8 cellular contexts compared by ENCODE assay signal in genomic region chr11:126352934-126353801, GRCh38. TPM values are rescaled to one million over a fixed set of nuclear protein-coding genes. Genes with fewer than 3 reads are reported as not detected.
DNase-seq lines count a peak whose midpoint lies in the region; ATAC-seq and TF ChIP-seq lines count a peak whose summit lies in the region.

No MANE protein-coding gene starts in this region.

- no peaks in the 10 kb centered on the region for H3K9me3 Mint-ChIP-seq in CD8-positive, alpha-beta T cell
- H3K9me3 Mint-ChIP-seq in activated B cell treated with CpG ODN at 0.5 μM for 24 hours (no peaks in the 10 kb centered on the region), immature natural killer cell (no peaks in the 10 kb centered on the region)

- H3K36me3 ChIP-seq in CD8-positive, alpha-beta T cell (ENCODE audit: insufficient read depth, low read length) = no peaks in the 10 kb centered on the region
- H3K36me3 ChIP-seq in transverse colon = no peaks in the 10 kb centered on the region

- 83 to 85% methylated on average over 3 to 4 of the region's 4 CpGs for WGBS in transverse colon (ENCODE audit: low coverage in 1 of 2), 2 donors

- H3K27ac ChIP-seq in CD8-positive, alpha-beta T cell (ENCODE audit: low read depth, low read length) = no peak overlapping the region
- H3K27ac ChIP-seq in substantia nigra (ENCODE audit: low read depth, low read length, poor library complexity, severe bottlenecking) = no peak overlapping the region
- peak overlapping the region in 2 of 4 donors; percentile 2 to 25 for H3K27ac ChIP-seq in transverse colon

- H3K27me3 ChIP-seq in CD8-positive, alpha-beta T cell (ENCODE audit: insufficient read depth, low read length) = no peaks in the 10 kb centered on the region
- H3K27me3 ChIP-seq in transverse colon = peaks cover 12% of the 10 kb centered on the region

- H3K9me3 ChIP-seq in CD8-positive, alpha-beta T cell (ENCODE audit: low read length) = no peaks in the 10 kb centered on the region
- no peaks in the 10 kb centered on the region for H3K9me3 ChIP-seq in transverse colon

- no peak for TF ChIP-seq EP300 in Ishikawa (IDR thresholded peaks at IDR 0.05; ENCODE audit: borderline replicate concordance)
- no peak for TF ChIP-seq EP300 in transverse colon (IDR thresholded peaks at IDR 0.05; ENCODE audit: low read depth)

- CTCF ChIA-PET in CD8-positive, alpha-beta T cell (lab: Charles Lee) = interaction anchor here (1.0 to 1.5 kb wide), 3 partner anchors 14 to 128 kb away, joined by 3 to 5 read pairs (median 3); no protein-coding TSS in a partner anchor
- CTCF ChIA-PET in activated B cell treated with CpG ODN at 0.5 μM for 24 hours (lab: Charles Lee) = no interaction called here

- in situ Hi-C loops in transverse colon (cut with MboI; ENCODE audit: low pct_ligation_motif_present in 1 of 4, low pct_unique_long_range_greater_than_20kb in 1 of 4, low sequenced_read_pairs in 3 of 4) = no loop called here

- peak overlapping the region; percentile 43 for H3K27ac Mint-ChIP-seq in CD8-positive, alpha-beta T cell
- no peak overlapping the region for H3K27ac Mint-ChIP-seq in activated B cell treated with CpG ODN at 0.5 μM for 24 hours
- H3K27ac Mint-ChIP-seq in immature natural killer cell = peak overlapping the region; percentile 76 to 96 (median 93)

- DNase-seq in CD8-positive, alpha-beta T cell = no peak
- DNase-seq in activated B cell treated with CpG ODN at 0.5 μM for 24 hours (no peak), immature natural killer cell (no peak), substantia nigra (lab: John Stamatoyannopoulos, UW) (no peak), transverse colon (no peak)

- H3K4me3 Mint-ChIP-seq in CD8-positive, alpha-beta T cell = peak overlapping the region; percentile 18
- H3K4me3 Mint-ChIP-seq in activated B cell treated with CpG ODN at 0.5 μM for 24 hours (peak overlapping the region; percentile 21), immature natural killer cell (peak overlapping the region; percentile 60 to 80 (median 79))

- intact Hi-C loops in CD8-positive, alpha-beta T cell (cut with DNase I, micrococcal nuclease) = no loop called here
- intact Hi-C loops in activated B cell treated with CpG ODN at 0.5 μM for 24 hours (cut with micrococcal nuclease) = no loop called here
- intact Hi-C loops in transverse colon (cut with DNase I; ENCODE audit: low total_unique reads) = no loop called here

- no peak for TF ChIP-seq RAD21 in Ishikawa (IDR thresholded peaks at IDR 0.05; ENCODE audit: low read depth)

- POLR2A ChIA-PET in CD8-positive, alpha-beta T cell (lab: Charles Lee) = no interaction called here
- POLR2A ChIA-PET in activated B cell treated with CpG ODN at 0.5 μM for 24 hours (lab: Charles Lee) = interaction anchor here (0.6 kb wide), 1 partner anchor 67 kb away, joined by 3 read pairs; no protein-coding TSS in a partner anchor

- H3K27me3 Mint-ChIP-seq in CD8-positive, alpha-beta T cell (ENCODE audit: low read depth) = no peaks in the 10 kb centered on the region
- H3K27me3 Mint-ChIP-seq in activated B cell treated with CpG ODN at 0.5 μM for 24 hours (no peaks in the 10 kb centered on the region), immature natural killer cell (ENCODE audit: low read depth in 3 of 3) (peaks cover 8 to 17% (median 11%) of the 10 kb centered on the region in 3 donors)

- peaks cover 8% of the 10 kb centered on the region for H3K36me3 Mint-ChIP-seq in CD8-positive, alpha-beta T cell
- H3K36me3 Mint-ChIP-seq in activated B cell treated with CpG ODN at 0.5 μM for 24 hours (ENCODE audit: low read depth) (peaks cover 7% of the 10 kb centered on the region), immature natural killer cell (peaks cover 7 to 13% (median 9%) of the 10 kb centered on the region in 3 donors)

- no peak for TF ChIP-seq POLR2A in transverse colon (IDR thresholded peaks at IDR 0.05)

- H3K4me1 Mint-ChIP-seq in CD8-positive, alpha-beta T cell (ENCODE audit: low read depth) = peaks cover 25% of the 10 kb centered on the region
- H3K4me1 Mint-ChIP-seq in activated B cell treated with CpG ODN at 0.5 μM for 24 hours = peaks cover 15% of the 10 kb centered on the region
- H3K4me1 Mint-ChIP-seq in immature natural killer cell = peaks cover 73% of the 10 kb centered on the region in 2 donors

- ATAC-seq in CD8-positive, alpha-beta T cell = no peak
- ATAC-seq in activated B cell treated with CpG ODN at 0.5 μM for 24 hours (ENCODE audit: low read depth) (no peak), HG03196 (IDR thresholded peaks at IDR 0.05; ENCODE audit: unreplicated experiment) (no peak), GM19035 (IDR thresholded peaks at IDR 0.05; ENCODE audit: unreplicated experiment) (no peak)

- no peak overlapping the region for H3K4me3 ChIP-seq in CD8-positive, alpha-beta T cell (ENCODE audit: low read depth, low read length)
- no peak overlapping the region for H3K4me3 ChIP-seq in transverse colon

- H3K4me1 ChIP-seq in CD8-positive, alpha-beta T cell (ENCODE audit: insufficient read depth, low read length) = peaks cover 16% of the 10 kb centered on the region
- peaks cover 5 to 57% (median 24%) of the 10 kb centered on the region in 4 donors for H3K4me1 ChIP-seq in transverse colon

- TF ChIP-seq CTCF in CD8-positive, alpha-beta T cell (IDR thresholded peaks at IDR 0.05) = peak; percentile 29
- no peak for TF ChIP-seq CTCF in activated B cell treated with CpG ODN at 0.5 μM for 24 hours (IDR thresholded peaks at IDR 0.05)
- no peak for TF ChIP-seq CTCF in transverse colon (IDR thresholded peaks at IDR 0.05)

TF ChIP-seq in Ishikawa, 13 proteins besides CTCF, POLR2A, EP300 and RAD21:
- no peak for TF ChIP-seq REST (IDR thresholded peaks at IDR 0.05; ENCODE audit: low read depth)
- no peak for TF ChIP-seq USF1 (IDR thresholded peaks at IDR 0.05)
- TF ChIP-seq MAX (IDR thresholded peaks at IDR 0.05) = peak; percentile 45
- no peak for TF ChIP-seq FOXM1 (IDR thresholded peaks at IDR 0.05; ENCODE audit: borderline replicate concordance, low read depth)

RNA-seq across cellular contexts. Expression of gene ST3GAL4, which starts 2.3 kb away (rescaled TPM):
- 1 to 10 TPM; 2.8 to 3.7 TPM for total RNA-seq in CD8-positive, alpha-beta T cell
- 0.71 and 1.0 TPM in 2 replicates for total RNA-seq in activated B cell treated with CpG ODN at 0.5 μM for 24 hours
- polyA plus RNA-seq in immature natural killer cell = 10 to 100 TPM; 25.0 to 31.7 (median 30.9) TPM
- total RNA-seq in transverse colon = 100 to 1,000 TPM in 3 of 4 donors, 10 to 100 TPM in 1; 26.1 to 206 (median 166) TPM

RNA-seq across cellular contexts. Expression of gene DCPS, which starts 49.3 kb away (rescaled TPM):
- 1 to 10 TPM; 7.3 to 7.5 TPM for total RNA-seq in CD8-positive, alpha-beta T cell
- 37.6 and 39.6 TPM in 2 replicates for total RNA-seq in activated B cell treated with CpG ODN at 0.5 μM for 24 hours
- 10 to 100 TPM; 33.1 to 65.7 (median 40.6) TPM for polyA plus RNA-seq in immature natural killer cell
- 10 to 100 TPM in 3 of 4 donors, under 1 TPM in 1; 0.40 to 13.7 (median 11.3) TPM for total RNA-seq in transverse colon

Comparison
In these comparisons a context has a peak if more than half of its experiments do, and no peak if none do; other contexts are left out.
1. H3K4me3 Mint-ChIP-seq: peak in every context shown above with its lines; median percentile 79 in immature natural killer cell; 21 in activated B cell treated with CpG ODN at 0.5 μM for 24 hours; 18 in CD8-positive, alpha-beta T cell.
2. RNA of gene ST3GAL4, which starts 2.3 kb away (total RNA-seq): 26.1 to 206 TPM in transverse colon; 2.8 to 3.7 TPM in CD8-positive, alpha-beta T cell and 0.71 to 1.0 TPM in activated B cell treated with CpG ODN at 0.5 μM for 24 hours; every median in the first group is over 4 times any median in the second.